Comparison of ENCODE assay signal across 2 cellular contexts in the genomic region with DNA sequence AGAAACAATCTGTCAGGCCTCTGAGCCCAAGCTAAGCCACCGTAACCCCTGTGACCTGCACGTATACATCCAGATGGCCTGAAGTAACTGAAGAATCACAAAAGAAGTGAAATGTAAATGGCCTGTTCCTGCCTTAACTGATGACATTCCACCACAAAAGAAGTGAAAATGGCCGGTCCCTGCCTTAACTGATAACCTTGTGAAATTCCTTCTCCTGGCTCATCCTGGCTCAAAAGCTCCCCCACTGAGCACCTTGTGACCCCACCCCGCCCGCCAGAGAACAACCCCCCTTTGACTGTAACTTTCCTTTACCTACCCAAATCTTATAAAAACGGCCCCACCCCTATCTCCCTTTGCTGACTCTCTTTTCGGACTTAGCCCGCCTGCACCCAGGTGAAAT.
A peak's percentile ranks its signal among the peaks of the same experiment; 100 is the strongest.
TF ChIP-seq lines count a peak whose summit lies in the region.

No MANE protein-coding gene starts in this region.

TF ChIP-seq in GM23338, 12 proteins besides CTCF, POLR2A, EP300 and RAD21:
- TF ChIP-seq ZNF462 (CRISPR knock-in tag; IDR thresholded peaks at IDR 0.05), result 0 out of 2 replicates have a peak, but pooled peaks have one; percentile 11

TF ChIP-seq in H1, 55 proteins besides CTCF, POLR2A, EP300 and RAD21:
- 0 out of 2 replicates have a peak, but pooled peaks have one; percentile 62 for TF ChIP-seq YY1 (IDR thresholded peaks at IDR 0.05; ENCODE audit: low read depth, low read length)
TF ChIP-seq in H1: peak in this region for 1; not testable (repeated sequence) for 54.
